Comparison of ENCODE assay signal across 1 cellular context in genomic region chr1:234610061-234610581, GRCh38.
A peak's percentile ranks its signal among the peaks of the same experiment; 100 is the strongest.
TF ChIP-seq lines count a peak whose summit lies in the region.

Gene IRF2BP2, minus strand, starts transcription at chr1:234610178. Its CDS starts 684 bp downstream, at chr1:234609494.

TF ChIP-seq in SK-N-SH treated with all-trans-retinoic acid at 6 μM for 48 hours, 23 proteins besides CTCF, POLR2A, EP300 and RAD21 (continued from another document):
- TF ChIP-seq CREB5 (CRISPR knock-in tag; IDR thresholded peaks at IDR 0.05; ENCODE audit: low read depth) (no peak), RARB (CRISPR knock-in tag; IDR thresholded peaks at IDR 0.05) (peak; percentile 63; the same call in 1 of the 2 replicates), ESRRG (CRISPR knock-in tag; IDR thresholded peaks at IDR 0.05) (no peak)
